ENCODE assay signal across 1 cellular context in the genomic region with DNA sequence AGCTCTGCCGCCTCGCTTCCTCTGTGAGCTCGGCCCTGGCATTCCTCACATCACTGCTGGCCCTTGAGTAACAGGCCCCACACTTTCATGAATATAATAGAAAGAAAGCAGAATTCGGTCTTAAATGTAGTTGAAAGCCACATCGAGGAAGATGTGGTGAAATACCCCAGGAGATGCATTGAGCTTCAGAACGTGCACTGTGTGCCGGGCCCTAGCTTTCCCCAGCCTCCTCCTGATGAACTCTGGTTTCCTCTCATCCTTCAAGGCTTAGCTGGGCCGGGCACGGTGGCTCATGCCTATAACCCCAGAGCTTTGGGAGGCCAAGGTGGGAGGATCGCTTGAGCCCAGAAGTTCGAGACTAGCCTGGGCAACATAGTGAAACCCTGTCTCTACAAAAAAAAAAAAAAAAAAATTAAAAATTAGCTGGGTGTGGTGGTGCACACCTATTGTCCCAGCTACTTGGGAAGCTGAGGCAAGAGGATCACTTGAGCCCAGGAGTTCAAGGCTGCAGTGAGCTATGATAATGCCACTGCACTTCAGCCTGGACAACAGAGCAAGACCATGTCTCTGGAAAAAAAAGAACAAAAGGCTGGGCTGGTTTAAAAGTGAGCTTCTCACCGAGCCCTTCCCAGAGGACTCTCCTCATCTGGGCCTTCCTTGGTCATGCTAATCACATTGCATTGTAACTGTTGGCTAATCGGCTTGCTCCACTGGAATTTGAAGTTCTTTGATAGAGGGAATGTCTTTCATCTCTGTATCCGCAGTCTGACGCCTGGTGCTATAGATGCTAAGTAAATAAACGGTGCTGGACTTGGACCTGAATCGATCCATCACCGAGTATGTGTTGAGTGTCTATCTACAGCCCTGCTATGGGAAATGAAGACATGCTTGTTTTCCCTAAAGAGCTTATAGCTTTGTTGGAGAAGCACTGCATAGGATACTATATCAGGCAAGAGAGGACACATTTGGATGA.
TF ChIP-seq lines count a peak whose summit lies in the region.

No MANE protein-coding gene starts in this region.

TF ChIP-seq in HepG2, 621 proteins besides CTCF, POLR2A, EP300 and RAD21 (continued from another document and continues in another):
- TF ChIP-seq ZBTB25 (CRISPR knock-in tag; IDR thresholded peaks at IDR 0.05) (peak; percentile 97), ZNF724P (CRISPR knock-in tag; IDR thresholded peaks at IDR 0.05; ENCODE audit: borderline replicate concordance) (peak; percentile 61; the same call in 1 of the 2 replicates), ZNF709 (CRISPR knock-in tag; IDR thresholded peaks at IDR 0.05) (peak; percentile 48; the same call in 1 of the 2 replicates), SP2 (CRISPR knock-in tag; IDR thresholded peaks at IDR 0.05) (no peak), IKZF5 (CRISPR knock-in tag; IDR thresholded peaks at IDR 0.05) (peak; percentile 98), SNRNP70 (IDR thresholded peaks at IDR 0.05; ENCODE audit: low read depth, low read length) (no peak), NBN (conservative IDR thresholded peaks at IDR 0.05) (no peak), ZNF333 (CRISPR knock-in tag; IDR thresholded peaks at IDR 0.05; ENCODE audit: borderline replicate concordance) (no peak), ZNF562 (CRISPR knock-in tag; IDR thresholded peaks at IDR 0.05; ENCODE audit: borderline replicate concordance) (no peak), JARID2 (CRISPR knock-in tag; IDR thresholded peaks at IDR 0.05; ENCODE audit: insufficient replicate concordance) (no peak), ZFY (CRISPR knock-in tag; IDR thresholded peaks at IDR 0.05) (peak; percentile 71), ZFYVE20 (CRISPR knock-in tag; IDR thresholded peaks at IDR 0.05; ENCODE audit: borderline replicate concordance, low read depth) (no peak), ZNF687 (CRISPR knock-in tag; IDR thresholded peaks at IDR 0.05) (peak; percentile 61), NFE2L2 (IDR thresholded peaks at IDR 0.05; ENCODE audit: low read length) (no peak; the same call in 1 of the 2 replicates), BCL3 (CRISPR knock-in tag; IDR thresholded peaks at IDR 0.05) (peak; percentile 80; the same call in 1 of the 2 replicates), ZFP36 (IDR thresholded peaks at IDR 0.05; ENCODE audit: borderline replicate concordance, low read depth, low read length, partially characterized antibody) (no peak), CENPT (CRISPR knock-in tag; IDR thresholded peaks at IDR 0.05; ENCODE audit: low read depth) (no peak), ADNP (CRISPR knock-in tag; IDR thresholded peaks at IDR 0.05) (no peak; the same call in 1 of the 2 replicates), BORCS8-MEF2B (CRISPR knock-in tag; IDR thresholded peaks at IDR 0.05) (peak; percentile 73), ZNF83 (CRISPR knock-in tag; IDR thresholded peaks at IDR 0.05; ENCODE audit: borderline replicate concordance) (0 out of 2 replicates have a peak, but pooled peaks have one; percentile 29), SAFB2 (CRISPR knock-in tag; IDR thresholded peaks at IDR 0.05; ENCODE audit: borderline replicate concordance, low read depth) (peak; percentile 91; the same call in 1 of the 2 replicates), REPIN1 (CRISPR knock-in tag; IDR thresholded peaks at IDR 0.05; ENCODE audit: borderline replicate concordance, low read depth) (peak; percentile 98), TRAFD1 (CRISPR knock-in tag; IDR thresholded peaks at IDR 0.05; ENCODE audit: borderline replicate concordance) (peak; percentile 96; the same call in 1 of the 2 replicates), MIER2 (CRISPR knock-in tag; IDR thresholded peaks at IDR 0.05) (peak; percentile 91), MXI1 (IDR thresholded peaks at IDR 0.05; ENCODE audit: borderline replicate concordance, low read depth, low read length) (peak; percentile 72; the same call in 1 of the 3 replicates), MIXL1 (CRISPR knock-in tag; IDR thresholded peaks at IDR 0.05) (peak; percentile 99), ZNF572 (CRISPR knock-in tag; IDR thresholded peaks at IDR 0.05) (no peak), PHF5A (CRISPR knock-in tag; IDR thresholded peaks at IDR 0.05; ENCODE audit: low read depth, unreplicated experiment) (peak; percentile 93), MBNL3 (CRISPR knock-in tag; conservative IDR thresholded peaks at IDR 0.05) (no peak), NR0B2 (CRISPR knock-in tag; IDR thresholded peaks at IDR 0.05) (0 out of 2 replicates have a peak, but pooled peaks have one; percentile 58), MAF1 (CRISPR knock-in tag; IDR thresholded peaks at IDR 0.05; ENCODE audit: borderline replicate concordance) (peak; percentile 58; the same call in 1 of the 2 replicates), HOXD1 (CRISPR knock-in tag; IDR thresholded peaks at IDR 0.05) (peak; percentile 99), ZNF577 (CRISPR knock-in tag; IDR thresholded peaks at IDR 0.05; ENCODE audit: borderline replicate concordance, low read depth) (no peak), NR2F2 (IDR thresholded peaks at IDR 0.05; ENCODE audit: borderline replicate concordance, low read depth) (peak; percentile 92; the same call in 1 of the 2 replicates), SALL2 (CRISPR knock-in tag; IDR thresholded peaks at IDR 0.05) (peak; percentile 98), TCF12 (IDR thresholded peaks at IDR 0.05) (no peak), TCF12 (CRISPR knock-in tag; IDR thresholded peaks at IDR 0.05) (peak; percentile 100), KAT8 (CRISPR knock-in tag; IDR thresholded peaks at IDR 0.05) (peak; percentile 95), ZBTB39 (CRISPR knock-in tag; IDR thresholded peaks at IDR 0.05) (peak; percentile 93)
- TF ChIP-seq, protein P1, sequence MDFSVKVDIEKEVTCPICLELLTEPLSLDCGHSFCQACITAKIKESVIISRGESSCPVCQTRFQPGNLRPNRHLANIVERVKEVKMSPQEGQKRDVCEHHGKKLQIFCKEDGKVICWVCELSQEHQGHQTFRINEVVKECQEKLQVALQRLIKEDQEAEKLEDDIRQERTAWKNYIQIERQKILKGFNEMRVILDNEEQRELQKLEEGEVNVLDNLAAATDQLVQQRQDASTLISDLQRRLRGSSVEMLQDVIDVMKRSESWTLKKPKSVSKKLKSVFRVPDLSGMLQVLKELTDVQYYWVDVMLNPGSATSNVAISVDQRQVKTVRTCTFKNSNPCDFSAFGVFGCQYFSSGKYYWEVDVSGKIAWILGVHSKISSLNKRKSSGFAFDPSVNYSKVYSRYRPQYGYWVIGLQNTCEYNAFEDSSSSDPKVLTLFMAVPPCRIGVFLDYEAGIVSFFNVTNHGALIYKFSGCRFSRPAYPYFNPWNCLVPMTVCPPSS (IDR thresholded peaks at IDR 0.05) = no peak
- TF ChIP-seq, protein P2, sequence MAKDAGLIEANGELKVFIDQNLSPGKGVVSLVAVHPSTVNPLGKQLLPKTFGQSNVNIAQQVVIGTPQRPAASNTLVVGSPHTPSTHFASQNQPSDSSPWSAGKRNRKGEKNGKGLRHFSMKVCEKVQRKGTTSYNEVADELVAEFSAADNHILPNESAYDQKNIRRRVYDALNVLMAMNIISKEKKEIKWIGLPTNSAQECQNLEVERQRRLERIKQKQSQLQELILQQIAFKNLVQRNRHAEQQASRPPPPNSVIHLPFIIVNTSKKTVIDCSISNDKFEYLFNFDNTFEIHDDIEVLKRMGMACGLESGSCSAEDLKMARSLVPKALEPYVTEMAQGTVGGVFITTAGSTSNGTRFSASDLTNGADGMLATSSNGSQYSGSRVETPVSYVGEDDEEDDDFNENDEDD (CRISPR knock-in tag; IDR thresholded peaks at IDR 0.05; ENCODE audit: borderline replicate concordance) = peak; percentile 75
